1 cellular context compared by ENCODE assay signal in the genomic region with DNA sequence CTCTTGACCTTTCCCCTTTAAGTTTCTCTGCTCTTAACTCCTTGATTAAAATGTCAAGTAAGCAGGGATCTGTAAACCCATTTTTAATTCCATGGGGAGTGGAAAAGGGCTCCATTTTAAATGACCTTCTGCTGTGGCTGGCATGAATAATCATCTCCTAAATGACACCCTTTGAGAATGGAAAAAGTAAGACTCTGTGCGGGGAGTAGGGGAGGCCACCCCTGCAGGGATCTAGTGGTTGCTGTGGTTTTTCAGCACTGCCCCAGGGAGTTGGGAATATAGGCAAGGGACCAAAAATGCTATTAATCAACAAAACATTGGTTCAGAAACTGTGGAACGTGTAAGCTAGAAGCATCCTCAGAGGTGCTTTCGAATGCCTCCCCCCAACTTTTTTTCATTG.
TF ChIP-seq lines count a peak whose summit lies in the region.

No MANE protein-coding gene starts in this region.

TF ChIP-seq in GM12878, 131 proteins besides CTCF, POLR2A, EP300 and RAD21 (continued from another document):
- TF ChIP-seq, protein P1, sequence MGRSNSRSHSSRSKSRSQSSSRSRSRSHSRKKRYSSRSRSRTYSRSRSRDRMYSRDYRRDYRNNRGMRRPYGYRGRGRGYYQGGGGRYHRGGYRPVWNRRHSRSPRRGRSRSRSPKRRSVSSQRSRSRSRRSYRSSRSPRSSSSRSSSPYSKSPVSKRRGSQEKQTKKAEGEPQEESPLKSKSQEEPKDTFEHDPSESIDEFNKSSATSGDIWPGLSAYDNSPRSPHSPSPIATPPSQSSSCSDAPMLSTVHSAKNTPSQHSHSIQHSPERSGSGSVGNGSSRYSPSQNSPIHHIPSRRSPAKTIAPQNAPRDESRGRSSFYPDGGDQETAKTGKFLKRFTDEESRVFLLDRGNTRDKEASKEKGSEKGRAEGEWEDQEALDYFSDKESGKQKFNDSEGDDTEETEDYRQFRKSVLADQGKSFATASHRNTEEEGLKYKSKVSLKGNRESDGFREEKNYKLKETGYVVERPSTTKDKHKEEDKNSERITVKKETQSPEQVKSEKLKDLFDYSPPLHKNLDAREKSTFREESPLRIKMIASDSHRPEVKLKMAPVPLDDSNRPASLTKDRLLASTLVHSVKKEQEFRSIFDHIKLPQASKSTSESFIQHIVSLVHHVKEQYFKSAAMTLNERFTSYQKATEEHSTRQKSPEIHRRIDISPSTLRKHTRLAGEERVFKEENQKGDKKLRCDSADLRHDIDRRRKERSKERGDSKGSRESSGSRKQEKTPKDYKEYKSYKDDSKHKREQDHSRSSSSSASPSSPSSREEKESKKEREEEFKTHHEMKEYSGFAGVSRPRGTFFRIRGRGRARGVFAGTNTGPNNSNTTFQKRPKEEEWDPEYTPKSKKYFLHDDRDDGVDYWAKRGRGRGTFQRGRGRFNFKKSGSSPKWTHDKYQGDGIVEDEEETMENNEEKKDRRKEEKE (IDR thresholded peaks at IDR 0.05) = no peak
- TF ChIP-seq HDGF (IDR thresholded peaks at IDR 0.05) (no peak), CEBPB (IDR thresholded peaks at IDR 0.05; ENCODE audit: borderline replicate concordance in 1 of 2, low read depth in 2 of 2, low read length in 2 of 2) (no peak), IKZF1 (conservative IDR thresholded peaks at IDR 0.05) (no peak), SMAD5 (IDR thresholded peaks at IDR 0.05; ENCODE audit: low read depth) (no peak), POLR2AphosphoS2 (IDR thresholded peaks at IDR 0.05; ENCODE audit: low read depth, low read length) (no peak), ZZZ3 (IDR thresholded peaks at IDR 0.05; ENCODE audit: control insufficient read depth, insufficient read length, low read depth) (no peak), MEF2A (IDR thresholded peaks at IDR 0.05; ENCODE audit: insufficient read depth, low read depth, low read length) (no peak), NFIC (IDR thresholded peaks at IDR 0.05; ENCODE audit: low read depth, low read length) (no peak)
